ENCODE assay signal across 19 cellular contexts in genomic region chr13:75363371-75363770, GRCh38.
DNase-seq lines count a peak whose midpoint lies in the region; ATAC-seq, FAIRE-seq and TF ChIP-seq lines count a peak whose summit lies in the region.
"Had no signal": no experiment of that assay in that cellular context is flagged by ENCODE, and none has a peak within 500 bp of the region (broad histone marks: within the 10 kb centered on the region; RNA-seq: fewer than 3 reads in every experiment).

No MANE protein-coding gene starts in this region.

- peak overlapping the region; percentile 18 for H3K9ac ChIP-seq in keratinocyte (ENCODE audit: control insufficient read depth, extremely low read depth, insufficient read depth, low read length)

- no peak for ATAC-seq in stimulated activated naive CD8-positive, alpha-beta T cell treated with anti-CD3 and anti-CD28 coated beads, Interleukin-15, Interleukin-2, amounts not matched to agents 100 U/mL and 50 U/mL, for 24 hours
- no peak for ATAC-seq in HG02588 (IDR thresholded peaks at IDR 0.05; ENCODE audit: unreplicated experiment)
- ATAC-seq in GM21447 (IDR thresholded peaks at IDR 0.05; ENCODE audit: unreplicated experiment) = no peak
- ATAC-seq: K562, Panc1, Right ventricle myocardium inferior, SK-N-SH treated with all-trans-retinoic acid at 6 μM for 48 hours had no signal

- FAIRE-seq in keratinocyte (lab: Jason Lieb, UNC) = no peak
- FAIRE-seq: HTR-8/SVneo, K562 had no signal

- DNase-seq in stimulated activated naive CD8-positive, alpha-beta T cell treated with anti-CD3 and anti-CD28 coated beads, Interleukin-15, Interleukin-2, amounts not matched to agents 100 U/mL and 50 U/mL, for 24 hours = no peak
- DNase-seq in HFFc6 (no peak), keratinocyte (ENCODE audit: low read depth, low spot score) (no peak), NCI-H748 (lab: John Stamatoyannopoulos, UW; ENCODE audit: unreplicated experiment) (no peak)
- DNase-seq: DMS 273 treated with DMSO at 0.1 percent for 48 hours, EL, GOT3, NCI-H1048, NCI-H2107, NCI-H226, NCI-H526 treated with DMSO at 0.1 percent for 48 hours had no signal

- H3K27ac Mint-ChIP-seq in stimulated activated naive CD8-positive, alpha-beta T cell treated with anti-CD3 and anti-CD28 coated beads, Interleukin-15, Interleukin-2, amounts not matched to agents 100 ng/mL and 50 ng/mL, for 24 hours = peak overlapping the region; percentile 91
- H3K27ac Mint-ChIP-seq in HFFc6 = peak overlapping the region; percentile 54

- H3K9me1 ChIP-seq in keratinocyte (ENCODE audit: control insufficient read depth, extremely low read depth, insufficient read depth, low read length) = no peaks in the 10 kb centered on the region

- no peaks in the 10 kb centered on the region for H3K9me3 ChIP-seq in keratinocyte (ENCODE audit: control insufficient read depth, low read depth, low read length)

- peak overlapping the region; percentile 40 for H3K27ac ChIP-seq in keratinocyte (ENCODE audit: control insufficient read depth, insufficient read depth, low read length)

- peaks cover 69% of the 10 kb centered on the region for H3K4me1 Mint-ChIP-seq in stimulated activated naive CD8-positive, alpha-beta T cell treated with anti-CD3 and anti-CD28 coated beads, Interleukin-15, Interleukin-2, amounts not matched to agents 100 ng/mL and 50 ng/mL, for 24 hours (ENCODE audit: low read depth)
- peaks cover 28% of the 10 kb centered on the region for H3K4me1 Mint-ChIP-seq in HFFc6 (ENCODE audit: low read depth)

- dilution Hi-C loops in keratinocyte (cut with MboI; ENCODE audit: extremely low pct_ligation_motif_present, low sequenced_read_pairs) = no loop called here

- no peaks in the 10 kb centered on the region for H3K27me3 Mint-ChIP-seq in stimulated activated naive CD8-positive, alpha-beta T cell treated with anti-CD3 and anti-CD28 coated beads, Interleukin-15, Interleukin-2, amounts not matched to agents 100 ng/mL and 50 ng/mL, for 24 hours
- H3K27me3 Mint-ChIP-seq in HFFc6 (ENCODE audit: insufficient read depth) = no peaks in the 10 kb centered on the region

- H3K4me1 ChIP-seq in keratinocyte (ENCODE audit: control insufficient read depth, extremely low read depth, insufficient read depth, low read length) = peaks cover 59% of the 10 kb centered on the region

- H3K4me2 ChIP-seq in keratinocyte (ENCODE audit: control insufficient read depth, extremely low read depth, insufficient read depth, low read depth, low read length) = peak overlapping the region; percentile 61

- H3K27me3 ChIP-seq in keratinocyte (ENCODE audit: control insufficient read depth, extremely low read depth, insufficient read depth, low read length) = no peaks in the 10 kb centered on the region

- H2AFZ ChIP-seq in keratinocyte (ENCODE audit: control insufficient read depth, low read length) = no peak overlapping the region

- H3K9me3 Mint-ChIP-seq in stimulated activated naive CD8-positive, alpha-beta T cell treated with anti-CD3 and anti-CD28 coated beads, Interleukin-15, Interleukin-2, amounts not matched to agents 100 ng/mL and 50 ng/mL, for 24 hours = no peaks in the 10 kb centered on the region
- H3K9me3 Mint-ChIP-seq in HFFc6 = no peaks in the 10 kb centered on the region

- H3K36me3 ChIP-seq in keratinocyte (ENCODE audit: control insufficient read depth in 2 of 2, extremely low read depth in 1 of 2, insufficient read depth in 2 of 2, low read length in 2 of 2) = no peaks in the 10 kb centered on the region

- H3K79me2 ChIP-seq in keratinocyte (ENCODE audit: control insufficient read depth, insufficient read depth, low read length) = no peaks in the 10 kb centered on the region

- no peak overlapping the region for H3K4me3 Mint-ChIP-seq in stimulated activated naive CD8-positive, alpha-beta T cell treated with anti-CD3 and anti-CD28 coated beads, Interleukin-15, Interleukin-2, amounts not matched to agents 100 ng/mL and 50 ng/mL, for 24 hours
- no peak overlapping the region for H3K4me3 Mint-ChIP-seq in HFFc6

- H4K20me1 ChIP-seq in keratinocyte (ENCODE audit: control insufficient read depth, extremely low read depth, insufficient read depth, low read length) = no peaks in the 10 kb centered on the region

- H3K36me3 Mint-ChIP-seq in stimulated activated naive CD8-positive, alpha-beta T cell treated with anti-CD3 and anti-CD28 coated beads, Interleukin-15, Interleukin-2, amounts not matched to agents 100 ng/mL and 50 ng/mL, for 24 hours (ENCODE audit: low read depth) = no peaks in the 10 kb centered on the region
- no peaks in the 10 kb centered on the region; the same call in 1 of the 2 replicates for H3K36me3 Mint-ChIP-seq in HFFc6 (ENCODE audit: low read depth)

- H3K4me3 ChIP-seq in keratinocyte (ENCODE audit: control insufficient read depth in 2 of 3, extremely low read depth in 1 of 3, insufficient read depth in 2 of 3, low read depth in 1 of 3, low read length in 3 of 3) = no peak overlapping the region
- H3K4me3 ChIP-seq: K562 had no signal

- TF ChIP-seq CTCF in HFFc6 (IDR thresholded peaks at IDR 0.05) (no peak), keratinocyte (optimal IDR thresholded peaks at IDR 0.05 in 1 of 3, IDR thresholded peaks at IDR 0.05 in 1 of 3, conservative IDR thresholded peaks at IDR 0.05 in 1 of 3; ENCODE audit: extremely low read depth in 1 of 3, insufficient read depth in 2 of 3, low read length in 3 of 3) (no peak)
